ENCODE assay signal across 26 cellular contexts in the genomic region with DNA sequence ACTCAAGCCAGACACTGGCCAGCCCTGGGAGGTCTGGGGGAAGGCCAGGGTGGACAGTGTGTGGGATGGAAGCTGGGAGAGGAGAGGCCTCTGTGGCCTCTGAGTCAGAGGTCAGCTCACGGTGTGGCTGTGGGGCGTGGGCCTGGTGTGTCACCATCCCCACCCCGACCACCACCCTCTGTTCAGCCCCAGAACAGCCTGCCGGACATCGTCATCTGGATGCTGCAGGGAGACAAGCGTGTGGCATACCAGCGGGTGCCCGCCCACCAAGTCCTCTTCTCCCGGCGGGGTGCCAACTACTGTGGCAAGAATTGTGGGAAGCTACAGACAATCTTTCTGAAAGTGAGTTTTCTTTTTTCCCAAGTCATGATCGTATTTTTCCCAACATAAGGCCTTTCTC.
DNase-seq lines count a peak whose midpoint lies in the region; ATAC-seq and TF ChIP-seq lines count a peak whose summit lies in the region.
"Had no signal": no experiment of that assay in that cellular context is flagged by ENCODE, and none has a peak within 500 bp of the region (broad histone marks: within the 10 kb centered on the region; RNA-seq: fewer than 3 reads in every experiment).

No MANE protein-coding gene starts in this region.

- H3K4me1 Mint-ChIP-seq in Caco-2 (ENCODE audit: low read depth, unreplicated experiment) (no peaks in the 10 kb centered on the region), CD14-positive monocyte (no peaks in the 10 kb centered on the region)
- H3K4me1 Mint-ChIP-seq: activated CD4-positive, alpha-beta T cell treated with anti-CD3 and anti-CD28 coated beads, Interleukin-2, amount 10 ng/mL, durations not matched to agents 24 days and 14 days; activated CD8-positive, alpha-beta memory T cell treated with anti-CD3 and anti-CD28 coated beads, Interleukin-2, amount 10 ng/mL, durations not matched to agents 7 days and 5 days; CD4-positive, CD25-positive, alpha-beta regulatory T cell had no signal

- H3K9me3 ChIP-seq in PC-3 (ENCODE audit: low read length) (no peaks in the 10 kb centered on the region), upper lobe of right lung (no peaks in the 10 kb centered on the region), Caco-2 (no peaks in the 10 kb centered on the region)
- H3K9me3 ChIP-seq: A549, lower lobe of right lung, Peyer's patch, upper lobe of left lung had no signal

- H3K9ac ChIP-seq in PC-3 (ENCODE audit: low read length): no peak overlapping the region

- no peaks in the 10 kb centered on the region for H3K36me3 Mint-ChIP-seq in Caco-2 (ENCODE audit: insufficient read depth, unreplicated experiment)
- peaks cover 73 to 77% of the 10 kb centered on the region in 2 donors for H3K36me3 Mint-ChIP-seq in CD14-positive monocyte
- H3K36me3 Mint-ChIP-seq: activated CD8-positive, alpha-beta memory T cell treated with anti-CD3 and anti-CD28 coated beads, Interleukin-2, amount 10 ng/mL, durations not matched to agents 7 days and 5 days; activated naive CD4-positive, alpha-beta T cell treated with anti-CD3 and anti-CD28 coated beads, Interleukin-2, amount 50 U/mL, for 72 hours; CD4-positive, CD25-positive, alpha-beta regulatory T cell had no signal

- H3K27ac Mint-ChIP-seq in Caco-2 (ENCODE audit: unreplicated experiment): no peak overlapping the region
- H3K27ac Mint-ChIP-seq in CD14-positive monocyte: no peak overlapping the region
- H3K27ac Mint-ChIP-seq: activated CD4-positive, alpha-beta T cell treated with anti-CD3 and anti-CD28 coated beads, Interleukin-2, amount 10 ng/mL, durations not matched to agents 24 days and 14 days; activated CD8-positive, alpha-beta memory T cell treated with anti-CD3 and anti-CD28 coated beads, Interleukin-2, amount 10 ng/mL, durations not matched to agents 7 days and 5 days; activated naive CD4-positive, alpha-beta T cell treated with anti-CD3 and anti-CD28 coated beads, Interleukin-2, amount 50 U/mL, for 72 hours; activated T-helper 1 cell treated with anti-CD3 and anti-CD28 coated beads, Interleukin-12 subunit alpha, Interleukin-12 subunit beta, Interleukin-2, Interleukin-4 antibody, amounts not matched to agents 30 ng/mL and 10 ng/mL and 1 ng/mL, durations not matched to agents 14 hours and 24 hours and 36 hours; CD4-positive, CD25-positive, alpha-beta regulatory T cell; T-helper 2 cell treated with Interferon-gamma antibody and Interleukin-4, amounts not matched to agents 5 μg/mL and 100 μg/mL, for 36 hours had no signal

- H3K27me3 Mint-ChIP-seq in Caco-2 (ENCODE audit: insufficient read depth, unreplicated experiment): no peaks in the 10 kb centered on the region
- peaks cover 0 to 2% (median 1%) of the 10 kb centered on the region in 3 donors for H3K27me3 Mint-ChIP-seq in CD14-positive monocyte (ENCODE audit: low read depth in 3 of 3)
- H3K27me3 Mint-ChIP-seq: activated CD4-positive, alpha-beta T cell treated with anti-CD3 and anti-CD28 coated beads, Interleukin-2, amount 10 ng/mL, durations not matched to agents 24 days and 14 days; activated CD8-positive, alpha-beta memory T cell treated with anti-CD3 and anti-CD28 coated beads, Interleukin-2, amount 10 ng/mL, durations not matched to agents 7 days and 5 days; CD4-positive, CD25-positive, alpha-beta regulatory T cell had no signal

- H3K4me2 ChIP-seq in PC-3 (ENCODE audit: low read length): no peak overlapping the region
- H3K4me2 ChIP-seq: A549 had no signal

- H3K4me3 Mint-ChIP-seq in Caco-2 (ENCODE audit: unreplicated experiment) (no peak overlapping the region), CD14-positive monocyte (no peak overlapping the region)
- H3K4me3 Mint-ChIP-seq: activated CD4-positive, alpha-beta T cell treated with anti-CD3 and anti-CD28 coated beads, Interleukin-2, amount 10 ng/mL, durations not matched to agents 24 days and 14 days; activated CD8-positive, alpha-beta memory T cell treated with anti-CD3 and anti-CD28 coated beads, Interleukin-2, amount 10 ng/mL, durations not matched to agents 7 days and 5 days; activated T-helper 1 cell treated with anti-CD3 and anti-CD28 coated beads, Interleukin-12 subunit alpha, Interleukin-12 subunit beta, Interleukin-2, Interleukin-4 antibody, amounts not matched to agents 30 ng/mL and 10 ng/mL and 1 ng/mL, durations not matched to agents 14 hours and 24 hours and 36 hours; CD4-positive, CD25-positive, alpha-beta regulatory T cell; T-helper 2 cell treated with Interferon-gamma antibody and Interleukin-4, amounts not matched to agents 5 μg/mL and 100 μg/mL, for 36 hours had no signal

- H3F3A ChIP-seq in PC-3 (ENCODE audit: low read length, unreplicated experiment): no peaks in the 10 kb centered on the region

- DNase-seq in left cardiac atrium (peak; percentile 26), cardiac septum (ENCODE audit: low spot score) (no peak), PC-3 (no peak), left ventricle myocardium superior (peak; percentile 10), upper lobe of right lung (no peak), GDM1 (lab: John Stamatoyannopoulos, UW) (no peak), Caco-2 (no peak), CD14-positive monocyte (ENCODE audit: low spot score) (no peak)
- DNase-seq: activated CD4-positive, alpha-beta T cell treated with anti-CD3 and anti-CD28 coated beads, Interleukin-2, amount 10 ng/mL, durations not matched to agents 24 days and 14 days; activated CD8-positive, alpha-beta memory T cell treated with anti-CD3 and anti-CD28 coated beads, Interleukin-2, amount 10 ng/mL, durations not matched to agents 7 days and 5 days; CD4-positive, CD25-positive, alpha-beta regulatory T cell; central memory CD4-positive, alpha-beta T cell; DMS 273 treated with DMSO at 0.1 percent for 48 hours; foreskin melanocyte; NCI-H1436 treated with DMSO at 0.1 percent for 48 hours; NCI-H510A treated with DMSO at 0.1 percent for 48 hours; NK-92 treated with Interleukin-12 subunit alpha and Interleukin-12 subunit beta, amount 100 ng/mL, for 24 hours; Peyer's patch; upper lobe of left lung had no signal

- H3K9me3 Mint-ChIP-seq in Caco-2 (ENCODE audit: unreplicated experiment): no peaks in the 10 kb centered on the region
- H3K9me3 Mint-ChIP-seq in CD14-positive monocyte: peaks cover 0 to 2% (median 0%) of the 10 kb centered on the region in 7 donors
- H3K9me3 Mint-ChIP-seq: activated CD4-positive, alpha-beta T cell treated with anti-CD3 and anti-CD28 coated beads, Interleukin-2, amount 10 ng/mL, durations not matched to agents 24 days and 14 days; activated naive CD4-positive, alpha-beta T cell treated with anti-CD3 and anti-CD28 coated beads, Interleukin-2, amount 50 U/mL, for 72 hours; activated T-helper 1 cell treated with anti-CD3 and anti-CD28 coated beads, Interleukin-12 subunit alpha, Interleukin-12 subunit beta, Interleukin-2, Interleukin-4 antibody, amounts not matched to agents 30 ng/mL and 10 ng/mL and 1 ng/mL, durations not matched to agents 14 hours and 24 hours and 36 hours; T-helper 2 cell treated with Interferon-gamma antibody and Interleukin-4, amounts not matched to agents 5 μg/mL and 100 μg/mL, for 36 hours had no signal

- H3K4me3 ChIP-seq in PC-3 (ENCODE audit: low read length) (no peak overlapping the region), upper lobe of right lung (no peak overlapping the region), Caco-2 (ENCODE audit: low read depth, low read length) (no peak overlapping the region)
- H3K4me3 ChIP-seq: A549, lower lobe of right lung, Peyer's patch, upper lobe of left lung had no signal

- POLR2A ChIA-PET in PC-3 (lab: Charles Lee; ENCODE audit: unreplicated experiment) (no interaction called here), Caco-2 (lab: Charles Lee) (no interaction called here)

- H3K27me3 ChIP-seq in PC-3 (ENCODE audit: low read length) (no peaks in the 10 kb centered on the region), upper lobe of right lung (no peaks in the 10 kb centered on the region), Caco-2 (replicated peaks; ENCODE audit: control insufficient read depth, insufficient read depth, low read length) (no peaks in the 10 kb centered on the region)
- H3K27me3 ChIP-seq: Peyer's patch, upper lobe of left lung had no signal

- H3K36me3 ChIP-seq in PC-3 (ENCODE audit: low read depth, low read length): no peaks in the 10 kb centered on the region
- no peaks in the 10 kb centered on the region for H3K36me3 ChIP-seq in upper lobe of right lung
- H3K36me3 ChIP-seq in Caco-2 (ENCODE audit: control insufficient read depth, insufficient read depth, low read length): no peaks in the 10 kb centered on the region
- H3K36me3 ChIP-seq: Peyer's patch had no signal

- no peaks in the 10 kb centered on the region for H3K79me2 ChIP-seq in PC-3 (ENCODE audit: low read length)

- ATAC-seq in left cardiac atrium: no peak
- peak; percentile 59 for ATAC-seq in PC-3
- ATAC-seq in left ventricle myocardium superior: no peak
- ATAC-seq in upper lobe of right lung: peak; percentile 16
- ATAC-seq: A549; activated CD8-positive, alpha-beta memory T cell treated with anti-CD3 and anti-CD28 coated beads, Interleukin-2, amount 10 ng/mL, durations not matched to agents 7 days and 5 days; lower lobe of right lung; SK-N-SH treated with all-trans-retinoic acid at 6 μM for 48 hours had no signal

- no peaks in the 10 kb centered on the region for H4K20me1 ChIP-seq in PC-3 (ENCODE audit: low read length)

- CTCF ChIA-PET in PC-3 (lab: Charles Lee): no interaction called here
- CTCF ChIA-PET in Caco-2 (lab: Charles Lee): no interaction called here

- no peak overlapping the region for H2AFZ ChIP-seq in PC-3 (ENCODE audit: low read length)

- peaks cover 3% of the 10 kb centered on the region; the same call in 1 of the 2 replicates for H3K4me1 ChIP-seq in PC-3 (ENCODE audit: insufficient read depth, low read length)
- no peaks in the 10 kb centered on the region for H3K4me1 ChIP-seq in upper lobe of right lung
- no peaks in the 10 kb centered on the region for H3K4me1 ChIP-seq in Caco-2
- H3K4me1 ChIP-seq: lower lobe of right lung, Peyer's patch, upper lobe of left lung had no signal

- H3K27ac ChIP-seq in PC-3 (ENCODE audit: low read length) (no peak overlapping the region), upper lobe of right lung (no peak overlapping the region)
- H3K27ac ChIP-seq: A549, lower lobe of right lung, Peyer's patch, upper lobe of left lung, VCaP had no signal

- BruUV-seq in PC-3 (replicated peaks; lab: Mats Ljungman, UMichigan) (no TSS peak), Caco-2 (replicated peaks; lab: Mats Ljungman, UMichigan) (no TSS peak)

- TF ChIP-seq CTCF in PC-3 (conservative IDR thresholded peaks at IDR 0.05; ENCODE audit: low read depth, low read length): no peak
- TF ChIP-seq CTCF in upper lobe of right lung (IDR thresholded peaks at IDR 0.05): no peak
- TF ChIP-seq CTCF in Caco-2 (IDR thresholded peaks at IDR 0.05; ENCODE audit: insufficient read depth in 1 of 2, low read depth in 1 of 2, low read length in 1 of 2, severe bottlenecking in 1 of 2, unreplicated experiment in 1 of 2): no peak
- no peak for TF ChIP-seq CTCF in CD14-positive monocyte (IDR thresholded peaks at IDR 0.05)

- H3K9me2 ChIP-seq in PC-3 (replicated peaks; ENCODE audit: low read length): no peaks in the 10 kb centered on the region

- intact Hi-C loops in left cardiac atrium (cut with DNase I) (no loop called here), cardiac septum (cut with DNase I) (no loop called here), PC-3 (cut with micrococcal nuclease) (no loop called here), left ventricle myocardium superior (cut with micrococcal nuclease) (no loop called here), upper lobe of right lung (cut with DNase I) (no loop called here), Caco-2 (cut with micrococcal nuclease; ENCODE audit: unreplicated experiment) (no loop called here), CD14-positive monocyte (cut with micrococcal nuclease) (no loop called here)

Comparison
In these comparisons a context has a peak if more than half of its experiments do, and no peak if none do; other contexts are left out.
1. DNase-seq: peak in left cardiac atrium (single experiment) and left ventricle myocardium superior (single experiment); none in cardiac septum (single experiment), PC-3 (single experiment), upper lobe of right lung (single experiment), GDM1 (single experiment), Caco-2 (0 of 2) and CD14-positive monocyte (single experiment).
2. ATAC-seq: peak in PC-3 (single experiment) and upper lobe of right lung (single experiment); none in left cardiac atrium (0 of 2) and left ventricle myocardium superior (single experiment).